ENCODE assay signal across 19 cellular contexts in genomic region chr5:37871023-37871815, GRCh38. TPM values are rescaled to one million over a fixed set of nuclear protein-coding genes. Genes with fewer than 3 reads are reported as not detected.
DNase-seq lines count a peak whose midpoint lies in the region; ATAC-seq and TF ChIP-seq lines count a peak whose summit lies in the region.
"Had no signal": no experiment of that assay in that cellular context is flagged by ENCODE, and none has a peak within 500 bp of the region (broad histone marks: within the 10 kb centered on the region; RNA-seq: fewer than 3 reads in every experiment).

No MANE protein-coding gene starts in this region.

- H3K4me3 ChIP-seq in AG04450 (ENCODE audit: low read depth, low read length) = no peak overlapping the region
- H3K4me3 ChIP-seq in fibroblast of mammary gland (ENCODE audit: control insufficient read depth, low read depth, low read length) = no peak overlapping the region
- H3K4me3 ChIP-seq in GM23338 = no peak overlapping the region
- H3K4me3 ChIP-seq in body of pancreas = no peak overlapping the region
- H3K4me3 ChIP-seq in CD8-positive, alpha-beta T cell (ENCODE audit: low read depth, low read length) = no peak overlapping the region
- H3K4me3 ChIP-seq: cardiac muscle cell, dorsolateral prefrontal cortex, hepatocyte had no signal

- H3K9me3 Mint-ChIP-seq in GM23338 = no peaks in the 10 kb centered on the region
- H3K9me3 Mint-ChIP-seq in CD8-positive, alpha-beta T cell = no peaks in the 10 kb centered on the region
- H3K9me3 Mint-ChIP-seq: activated CD4-positive, alpha-beta T cell treated with anti-CD3 and anti-CD28 coated beads, Interleukin-2, amount 10 ng/mL, durations not matched to agents 7 days and 5 days; activated naive CD4-positive, alpha-beta T cell treated with anti-CD3 and anti-CD28 coated beads for 36 hours had no signal

- peaks cover 4% of the 10 kb centered on the region; the same call in 1 of the 2 replicates for H3K9me3 ChIP-seq in AG04450 (ENCODE audit: control insufficient read depth, insufficient read depth, low read length)
- H3K9me3 ChIP-seq in body of pancreas = peaks cover 0 to 4% (median 0%) of the 10 kb centered on the region in 3 donors
- no peaks in the 10 kb centered on the region for H3K9me3 ChIP-seq in CD8-positive, alpha-beta T cell (ENCODE audit: low read length)

- intact Hi-C loops in body of pancreas (cut with DNase I) = no loop called here
- intact Hi-C loops in CD8-positive, alpha-beta T cell (cut with DNase I, micrococcal nuclease) = no loop called here

- no peak overlapping the region for H3K4me3 Mint-ChIP-seq in GM23338
- no peak overlapping the region for H3K4me3 Mint-ChIP-seq in CD8-positive, alpha-beta T cell
- H3K4me3 Mint-ChIP-seq: activated CD4-positive, alpha-beta T cell treated with anti-CD3 and anti-CD28 coated beads, Interleukin-2, amount 10 ng/mL, durations not matched to agents 7 days and 5 days; activated naive CD4-positive, alpha-beta T cell treated with anti-CD3 and anti-CD28 coated beads for 36 hours; CD4-positive, CD25-positive, alpha-beta regulatory T cell; type B pancreatic cell had no signal

- POLR2A ChIA-PET in AG04450 (lab: Yijun Ruan, JAX) = interaction anchor here (1.1 to 1.2 kb wide), 2 partner anchors 12 to 35 kb away, joined by 3 to 5 read pairs; no protein-coding TSS in a partner anchor
- POLR2A ChIA-PET in CD8-positive, alpha-beta T cell (lab: Charles Lee) = no interaction called here

- H3K36me3 Mint-ChIP-seq in GM23338 (ENCODE audit: low read depth) = no peaks in the 10 kb centered on the region
- no peaks in the 10 kb centered on the region for H3K36me3 Mint-ChIP-seq in CD8-positive, alpha-beta T cell
- H3K36me3 Mint-ChIP-seq: CD4-positive, CD25-positive, alpha-beta regulatory T cell; type B pancreatic cell had no signal

- H3K27ac Mint-ChIP-seq in GM23338 = no peak overlapping the region
- no peak overlapping the region for H3K27ac Mint-ChIP-seq in CD8-positive, alpha-beta T cell
- H3K27ac Mint-ChIP-seq: activated CD4-positive, alpha-beta T cell treated with anti-CD3 and anti-CD28 coated beads, Interleukin-2, amount 10 ng/mL, durations not matched to agents 7 days and 5 days; activated naive CD4-positive, alpha-beta T cell treated with anti-CD3 and anti-CD28 coated beads for 36 hours; CD4-positive, CD25-positive, alpha-beta regulatory T cell; type B pancreatic cell had no signal

- H3K79me2 ChIP-seq in GM23338 (replicated peaks; ENCODE audit: insufficient read depth) = no peaks in the 10 kb centered on the region
- H3K79me2 ChIP-seq: hepatocyte had no signal

- ATAC-seq in SK-N-SH treated with all-trans-retinoic acid at 6 μM for 48 hours (peak; percentile 69; the same call in 2 of the 3 replicates), GM23338 (no peak), body of pancreas (no peak)
- no peak for ATAC-seq in CD8-positive, alpha-beta T cell

- H3K4me2 ChIP-seq in GM23338 = no peak overlapping the region
- H3K4me2 ChIP-seq: hepatocyte had no signal

- peak overlapping the region; percentile 59 for H3K27ac ChIP-seq in AG04450 (ENCODE audit: low read depth, low read length)
- H3K27ac ChIP-seq in GM23338 (ENCODE audit: low read depth) = no peak overlapping the region
- no peak overlapping the region for H3K27ac ChIP-seq in body of pancreas
- no peak overlapping the region for H3K27ac ChIP-seq in CD8-positive, alpha-beta T cell (ENCODE audit: low read depth, low read length)
- H3K27ac ChIP-seq: cardiac muscle cell, dorsolateral prefrontal cortex, hepatocyte had no signal

- no peaks in the 10 kb centered on the region for H3K9me2 ChIP-seq in GM23338 (ENCODE audit: insufficient read depth)

- no peaks in the 10 kb centered on the region for H3F3A ChIP-seq in GM23338 (replicated peaks; ENCODE audit: low read depth)

- no peak for TF ChIP-seq CTCF in AG04450 (IDR thresholded peaks at IDR 0.05; ENCODE audit: low read depth, low read length)
- TF ChIP-seq CTCF in fibroblast of mammary gland (conservative IDR thresholded peaks at IDR 0.05; ENCODE audit: control insufficient read depth, insufficient read depth, low read depth, low read length) = no peak
- TF ChIP-seq CTCF in GM23338 (conservative IDR thresholded peaks at IDR 0.05; ENCODE audit: low read depth in 2 of 2) = no peak
- TF ChIP-seq CTCF in body of pancreas (IDR thresholded peaks at IDR 0.05) = no peak
- TF ChIP-seq CTCF in CD8-positive, alpha-beta T cell (IDR thresholded peaks at IDR 0.05) = no peak

- DNase-seq in AG04450 (ENCODE audit: low read depth, low spot score) (peak; percentile 58), HPDE6-E6E7 (ENCODE audit: extremely low spot score) (peak; percentile 17), fibroblast of mammary gland (ENCODE audit: low read depth) (peak; percentile 91), GM23338 (ENCODE audit: low spot score) (no peak), body of pancreas (no peak), SKM-1 (lab: John Stamatoyannopoulos, UW; ENCODE audit: unreplicated experiment) (no peak)
- no peak for DNase-seq in CD8-positive, alpha-beta T cell
- DNase-seq: activated CD4-positive, alpha-beta T cell treated with anti-CD3 and anti-CD28 coated beads, Interleukin-2, amount 10 ng/mL, durations not matched to agents 7 days and 5 days; activated naive CD4-positive, alpha-beta T cell treated with anti-CD3 and anti-CD28 coated beads for 36 hours; CD4-positive, CD25-positive, alpha-beta regulatory T cell; dorsolateral prefrontal cortex; KBM-7; NCI-H1105; stimulated activated CD4-positive, alpha-beta T cell treated with anti-CD3 and anti-CD28 coated beads, Interleukin-15, amount 100 ng/mL, for 24 hours; stimulated activated naive CD4-positive, alpha-beta T cell treated with Interleukin-2 at 50 U/mL for 16 hours had no signal

- no peaks in the 10 kb centered on the region for H3K36me3 ChIP-seq in GM23338 (ENCODE audit: insufficient read depth)
- no peaks in the 10 kb centered on the region for H3K36me3 ChIP-seq in body of pancreas (replicated peaks in 1 of 2; ENCODE audit: insufficient read depth in 1 of 2, low read depth in 2 of 2)
- no peaks in the 10 kb centered on the region for H3K36me3 ChIP-seq in CD8-positive, alpha-beta T cell (ENCODE audit: insufficient read depth, low read length)
- H3K36me3 ChIP-seq: cardiac muscle cell had no signal

- H2AFZ ChIP-seq in GM23338 = no peak overlapping the region
- H2AFZ ChIP-seq: hepatocyte had no signal

- TF ChIP-seq POLR2A in body of pancreas (IDR thresholded peaks at IDR 0.05) = no peak

- 67% methylated on average over 7 of the region's 7 CpGs for WGBS in body of pancreas, 2 donors

- H3K4me1 ChIP-seq in GM23338 (ENCODE audit: insufficient read depth) (peaks cover 3% of the 10 kb centered on the region; the same call in 1 of the 2 replicates), body of pancreas (no peaks in the 10 kb centered on the region)
- no peaks in the 10 kb centered on the region for H3K4me1 ChIP-seq in CD8-positive, alpha-beta T cell (ENCODE audit: insufficient read depth, low read length)

- no peaks in the 10 kb centered on the region for H3K27me3 Mint-ChIP-seq in GM23338 (ENCODE audit: insufficient read depth, low read depth, poor library complexity)
- H3K27me3 Mint-ChIP-seq in CD8-positive, alpha-beta T cell (ENCODE audit: low read depth) = peaks cover 2% of the 10 kb centered on the region
- H3K27me3 Mint-ChIP-seq: activated CD4-positive, alpha-beta T cell treated with anti-CD3 and anti-CD28 coated beads, Interleukin-2, amount 10 ng/mL, durations not matched to agents 7 days and 5 days had no signal

- no peaks in the 10 kb centered on the region for H4K20me1 ChIP-seq in GM23338 (replicated peaks; ENCODE audit: insufficient read depth)

- peaks cover 6% of the 10 kb centered on the region for H3K4me1 Mint-ChIP-seq in GM23338
- H3K4me1 Mint-ChIP-seq in CD8-positive, alpha-beta T cell (ENCODE audit: low read depth) = no peaks in the 10 kb centered on the region
- H3K4me1 Mint-ChIP-seq: activated CD4-positive, alpha-beta T cell treated with anti-CD3 and anti-CD28 coated beads, Interleukin-2, amount 10 ng/mL, durations not matched to agents 7 days and 5 days; CD4-positive, CD25-positive, alpha-beta regulatory T cell had no signal

- H3K27me3 ChIP-seq in AG04450 (ENCODE audit: control insufficient read depth, insufficient read depth, low read length) (no peaks in the 10 kb centered on the region), GM23338 (ENCODE audit: insufficient read depth) (no peaks in the 10 kb centered on the region), body of pancreas (no peaks in the 10 kb centered on the region)
- no peaks in the 10 kb centered on the region for H3K27me3 ChIP-seq in CD8-positive, alpha-beta T cell (ENCODE audit: insufficient read depth, low read length)
- H3K27me3 ChIP-seq: cardiac muscle cell, dorsolateral prefrontal cortex, hepatocyte had no signal

- CTCF ChIA-PET in AG04450 (lab: Charles Lee) = interaction anchor here (0.8 kb wide), 1 partner anchor 36 kb away, joined by 3 read pairs; no protein-coding TSS in a partner anchor
- CTCF ChIA-PET in CD8-positive, alpha-beta T cell (lab: Charles Lee) = no interaction called here

TF ChIP-seq in GM23338, 12 proteins besides CTCF, POLR2A, EP300 and RAD21 (continues in another document):
- TF ChIP-seq ETS1 (IDR thresholded peaks at IDR 0.05) (no peak), NANOG (IDR thresholded peaks at IDR 0.05; ENCODE audit: borderline replicate concordance) (no peak), EZH2phosphoT487 (IDR thresholded peaks at IDR 0.05; ENCODE audit: unreplicated experiment) (no peak), EZH2 (IDR thresholded peaks at IDR 0.05; ENCODE audit: low read depth, unreplicated experiment) (no peak), ZNF331 (CRISPR knock-in tag; IDR thresholded peaks at IDR 0.05; ENCODE audit: low read depth) (no peak), STAT1 (IDR thresholded peaks at IDR 0.05; ENCODE audit: unreplicated experiment) (no peak)

RNA-seq across cellular contexts. Expression of gene GDNF, which starts 31.4 kb away (rescaled TPM):
- polyA plus RNA-seq in AG04450 (2011; rRNA removed) = 2.2 and 2.8 TPM in 2 replicates
- polyA minus RNA-seq in AG04450 (2011; rRNA and poly(A)+ RNA removed) = 2.8 and 2.9 TPM in 2 replicates
- total RNA-seq in GM23338 (2014; rRNA removed; shearing (Covaris generic)) = 0.17 TPM in 1 of 2 replicates, not detected in the other
- polyA plus RNA-seq in GM23338 (2016; fragmentation: Nextera tagmentation; extraction: Ambion mirVana) = 0.13 and 0.21 TPM in 2 replicates
- not detected for total RNA-seq in body of pancreas
- total RNA-seq in CD8-positive, alpha-beta T cell = not detected
- total RNA-seq: activated CD4-positive, alpha-beta T cell treated with anti-CD3 and anti-CD28 coated beads, Interleukin-2, amount 10 ng/mL, durations not matched to agents 7 days and 5 days; activated naive CD4-positive, alpha-beta T cell treated with anti-CD3 and anti-CD28 coated beads for 36 hours; cardiac muscle cell; CD4-positive, CD25-positive, alpha-beta regulatory T cell had no signal
- polyA plus RNA-seq: cardiac muscle cell; CD4-positive, CD25-positive, alpha-beta regulatory T cell had no signal

Comparison
In these comparisons a context has a peak if more than half of its experiments do, and no peak if none do; other contexts are left out.
1. DNase-seq: peak in AG04450 (single experiment), HPDE6-E6E7 (single experiment) and fibroblast of mammary gland (single experiment); none in GM23338 (single experiment), body of pancreas (0 of 4), SKM-1 (single experiment) and CD8-positive, alpha-beta T cell (0 of 7).